In genomic region chr22:41256254-41256897, GRCh38 we compare ENCODE assay signal across 1 cellular context.
TF ChIP-seq lines count a peak whose summit lies in the region.

No MANE protein-coding gene starts in this region.

TF ChIP-seq in IMR-90, 13 proteins besides CTCF, POLR2A, EP300 and RAD21 (continued from another document):
- TF ChIP-seq USF2 (IDR thresholded peaks at IDR 0.05; ENCODE audit: low read depth, low read length) (no peak), FOS (IDR thresholded peaks at IDR 0.05; ENCODE audit: low read depth, low read length) (peak; percentile 73), BHLHE40 (IDR thresholded peaks at IDR 0.05; ENCODE audit: low read depth, low read length) (peak; percentile 88), SMC3 (IDR thresholded peaks at IDR 0.05; ENCODE audit: low read depth, low read length) (0 out of 2 replicates have a peak, but pooled peaks have one; percentile 7)
